In the genomic region with DNA sequence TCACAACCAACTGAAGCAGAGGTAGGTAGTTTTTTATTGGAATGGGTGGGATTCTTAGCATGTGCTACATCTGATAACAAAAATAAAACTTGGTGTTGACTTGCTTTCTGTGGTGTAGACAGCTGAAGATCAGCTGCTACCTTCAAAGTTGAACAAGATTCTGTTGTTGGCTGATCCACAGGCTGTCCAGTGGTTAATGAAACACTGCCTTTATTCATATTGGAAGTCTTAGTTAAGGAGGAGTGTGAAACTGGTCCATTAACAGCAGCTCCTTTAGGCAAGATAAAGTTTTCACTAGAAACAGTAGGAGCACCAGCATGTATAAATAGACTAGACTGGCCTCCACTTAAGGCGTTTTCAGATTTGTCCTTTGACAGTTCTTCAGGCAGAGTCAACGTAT, we compare ENCODE assay signal across 19 cellular contexts.
A peak's percentile ranks its signal among the peaks of the same experiment; 100 is the strongest.
DNase-seq lines count a peak whose midpoint lies in the region; ATAC-seq and TF ChIP-seq lines count a peak whose summit lies in the region.
"Had no signal": no experiment of that assay in that cellular context is flagged by ENCODE, and none has a peak within 500 bp of the region (broad histone marks: within the 10 kb centered on the region; RNA-seq: fewer than 3 reads in every experiment).

No MANE protein-coding gene starts in this region.

- H3K27me3 Mint-ChIP-seq in CD4-positive, alpha-beta T cell, result no peaks in the 10 kb centered on the region
- H3K27me3 Mint-ChIP-seq in T-helper 17 cell, result no peaks in the 10 kb centered on the region
- H3K27me3 Mint-ChIP-seq: B cell; CD4-positive, CD25-positive, alpha-beta regulatory T cell; CD8-positive, alpha-beta memory T cell had no signal

- H3K4me1 Mint-ChIP-seq in CD4-positive, alpha-beta T cell (ENCODE audit: low read depth), result peaks cover 70% of the 10 kb centered on the region
- H3K4me1 Mint-ChIP-seq in T-helper 17 cell, result peaks cover 35% of the 10 kb centered on the region

- H3K4me3 ChIP-seq in right atrium auricular region, result no peak overlapping the region
- H3K4me3 ChIP-seq: BLaER1 had no signal

- POLR2A ChIA-PET in CD4-positive, alpha-beta T cell (lab: Charles Lee), result no interaction called here

- no peak overlapping the region for H3K27ac ChIP-seq in right atrium auricular region
- no peak overlapping the region for H3K27ac ChIP-seq in CD4-positive, alpha-beta T cell (ENCODE audit: low read depth, low read length)
- H3K27ac ChIP-seq: 22Rv1, BLaER1, C4-2B had no signal

- H3K27me3 ChIP-seq in right atrium auricular region, result no peaks in the 10 kb centered on the region
- no peaks in the 10 kb centered on the region for H3K27me3 ChIP-seq in CD4-positive, alpha-beta T cell (ENCODE audit: control insufficient read depth, insufficient read depth, low read length)
- H3K27me3 ChIP-seq: BLaER1 had no signal

- CTCF ChIA-PET in CD4-positive, alpha-beta T cell (lab: Charles Lee), result no interaction called here

- no peaks in the 10 kb centered on the region for H3K9me3 ChIP-seq in right atrium auricular region
- H3K9me3 ChIP-seq in CD4-positive, alpha-beta T cell (ENCODE audit: control insufficient read depth, low read length), result no peaks in the 10 kb centered on the region
- H3K9me3 ChIP-seq in T-helper 17 cell (ENCODE audit: control insufficient read depth, low read length, poor library complexity, severe bottlenecking), result no peaks in the 10 kb centered on the region
- H3K9me3 ChIP-seq: BLaER1 had no signal

- TF ChIP-seq CTCF in right atrium auricular region (IDR thresholded peaks at IDR 0.05), result no peak
- TF ChIP-seq CTCF in CD4-positive, alpha-beta T cell (IDR thresholded peaks at IDR 0.05), result no peak

- no peak overlapping the region for H3K4me3 Mint-ChIP-seq in CD4-positive, alpha-beta T cell
- peak overlapping the region; percentile 36 for H3K4me3 Mint-ChIP-seq in T-helper 17 cell
- H3K4me3 Mint-ChIP-seq: B cell; CD4-positive, CD25-positive, alpha-beta regulatory T cell; CD8-positive, alpha-beta memory T cell had no signal

- peak; percentile 50 for ATAC-seq in Right ventricle myocardium superior (ENCODE audit: poor library complexity)
- ATAC-seq in CD4-positive, alpha-beta T cell (ENCODE audit: poor library complexity), result no peak
- ATAC-seq in T-helper 17 cell, result no peak

- no peak for DNase-seq in Right ventricle myocardium superior
- DNase-seq in right atrium auricular region (ENCODE audit: low spot score), result no peak
- no peak for DNase-seq in CD4-positive, alpha-beta T cell
- no peak for DNase-seq in T-helper 17 cell
- peak; percentile 60 for DNase-seq in myocyte (ENCODE audit: low read depth)
- DNase-seq in activated CD8-positive, alpha-beta memory T cell treated with anti-CD3 and anti-CD28 coated beads, Interleukin-2, amount 50 U/mL, for 4 hours, result no peak
- DNase-seq in NCI-H146 treated with DMSO at 0.1 percent for 48 hours (lab: John Stamatoyannopoulos, UW; ENCODE audit: unreplicated experiment), result no peak
- no peak for DNase-seq in DMS53 treated with DMSO at 0.1 percent for 48 hours (lab: John Stamatoyannopoulos, UW; ENCODE audit: unreplicated experiment)
- DNase-seq: CD4-positive, CD25-positive, alpha-beta regulatory T cell; CD8-positive, alpha-beta memory T cell; DMS 273 treated with DMSO at 0.1 percent for 48 hours; DMS79 treated with DMSO at 0.1 percent for 48 hours; GOT3; H7; HCEC 1CT had no signal

- peaks cover 22% of the 10 kb centered on the region for H3K36me3 ChIP-seq in right atrium auricular region

- H3K4me1 ChIP-seq in right atrium auricular region, result no peaks in the 10 kb centered on the region
- H3K4me1 ChIP-seq: BLaER1 had no signal

- intact Hi-C loops in Right ventricle myocardium superior (cut with DNase I), result no loop called here
- intact Hi-C loops in CD4-positive, alpha-beta T cell (cut with DNase I, micrococcal nuclease), result no loop called here

- peaks cover 74% of the 10 kb centered on the region for H3K36me3 Mint-ChIP-seq in CD4-positive, alpha-beta T cell (ENCODE audit: low read depth)
- peaks cover 17% of the 10 kb centered on the region for H3K36me3 Mint-ChIP-seq in T-helper 17 cell (ENCODE audit: low read depth)

- no peaks in the 10 kb centered on the region for H3K9me3 Mint-ChIP-seq in CD4-positive, alpha-beta T cell
- H3K9me3 Mint-ChIP-seq: CD8-positive, alpha-beta memory T cell had no signal

- peak overlapping the region; percentile 22 for H3K27ac Mint-ChIP-seq in CD4-positive, alpha-beta T cell
- H3K27ac Mint-ChIP-seq in T-helper 17 cell, result no peak overlapping the region
- H3K27ac Mint-ChIP-seq: B cell; CD4-positive, CD25-positive, alpha-beta regulatory T cell had no signal
